Comparison of ENCODE assay signal across 10 cellular contexts in the genomic region with DNA sequence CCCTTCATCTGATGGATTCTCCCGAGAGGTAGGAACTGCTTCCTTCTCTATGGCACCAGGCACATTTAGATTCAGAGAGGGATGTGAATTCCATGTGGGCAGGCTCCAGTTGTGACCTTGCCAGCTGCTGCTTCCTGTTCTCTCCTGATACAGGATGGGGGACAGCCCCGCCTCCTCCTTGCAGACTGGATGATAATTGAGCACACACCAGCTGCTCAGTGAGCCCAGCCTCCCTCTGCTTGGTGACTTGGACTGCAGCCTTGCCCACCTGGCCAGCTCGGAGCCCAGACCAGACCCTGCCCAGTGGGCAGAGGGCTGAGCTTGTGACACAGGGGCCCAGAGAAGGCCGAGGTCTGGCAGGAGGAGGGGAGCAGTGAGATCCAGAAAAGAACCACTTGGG.
A peak's percentile ranks its signal among the peaks of the same experiment; 100 is the strongest.
DNase-seq lines count a peak whose midpoint lies in the region; ATAC-seq and TF ChIP-seq lines count a peak whose summit lies in the region.
"Had no signal": no experiment of that assay in that cellular context is flagged by ENCODE, and none has a peak within 500 bp of the region (broad histone marks: within the 10 kb centered on the region; RNA-seq: fewer than 3 reads in every experiment).

No MANE protein-coding gene starts in this region.

- POLR2A ChIA-PET in PC-9 (lab: Charles Lee; ENCODE audit: unreplicated experiment): no interaction called here

- peaks cover 28% of the 10 kb centered on the region for H3K4me1 Mint-ChIP-seq in chondrocyte (ENCODE audit: low read depth)
- H3K4me1 Mint-ChIP-seq in activated naive CD8-positive, alpha-beta T cell treated with anti-CD3 and anti-CD28 coated beads, Interleukin-2, amount 50 U/mL, for 24 hours: peaks cover 11% of the 10 kb centered on the region

- no peaks in the 10 kb centered on the region for H4K20me1 ChIP-seq in PC-9 (ENCODE audit: insufficient read depth)

- no peaks in the 10 kb centered on the region for H3K4me1 ChIP-seq in PC-9 (replicated peaks; ENCODE audit: insufficient read depth)

- no peak overlapping the region for H3K4me2 ChIP-seq in PC-9

- no peak overlapping the region for H3K4me3 Mint-ChIP-seq in chondrocyte (ENCODE audit: unreplicated experiment)
- H3K4me3 Mint-ChIP-seq in activated naive CD8-positive, alpha-beta T cell treated with anti-CD3 and anti-CD28 coated beads, Interleukin-2, amount 50 U/mL, for 24 hours: no peak overlapping the region
- H3K4me3 Mint-ChIP-seq: central memory CD8-positive, alpha-beta T cell had no signal

- DNase-seq in KBM-7 (peak; percentile 38), NCI-H345 (lab: John Stamatoyannopoulos, UW) (peak; percentile 64), chondrocyte (ENCODE audit: low spot score) (peak; percentile 69), pulmonary artery endothelial cell (ENCODE audit: low read depth, low spot score) (peak; percentile 40), PC-9 (no peak)
- no peak for DNase-seq in activated naive CD8-positive, alpha-beta T cell treated with anti-CD3 and anti-CD28 coated beads, Interleukin-2, amount 50 U/mL, for 24 hours
- no peak for DNase-seq in activated naive CD4-positive, alpha-beta T cell treated with anti-CD3 and anti-CD28 coated beads, Interleukin-2, amount 50 U/mL, for 16 hours
- DNase-seq: testis had no signal

- CTCF ChIA-PET in PC-9 (lab: Charles Lee): no interaction called here

- no peaks in the 10 kb centered on the region for H3K79me2 ChIP-seq in PC-9 (ENCODE audit: low read depth)

- in situ Hi-C loops in KBM-7 (cut with MboI; ENCODE audit: low pct_unique_long_range_greater_than_20kb, low sequenced_read_pairs): no loop called here

- H3K36me3 ChIP-seq in PC-9 (ENCODE audit: low read depth): no peaks in the 10 kb centered on the region
- H3K36me3 ChIP-seq: gastroesophageal sphincter had no signal

- no peak overlapping the region for H3K4me3 ChIP-seq in PC-9
- H3K4me3 ChIP-seq: gastroesophageal sphincter, testis had no signal

- peaks cover 4% of the 10 kb centered on the region for H3K9me3 Mint-ChIP-seq in chondrocyte (ENCODE audit: low read depth)
- no peaks in the 10 kb centered on the region for H3K9me3 Mint-ChIP-seq in activated naive CD8-positive, alpha-beta T cell treated with anti-CD3 and anti-CD28 coated beads, Interleukin-2, amount 50 U/mL, for 24 hours

- intact Hi-C loops in PC-9 (cut with micrococcal nuclease; ENCODE audit: unreplicated experiment): no loop called here

- H3K27ac Mint-ChIP-seq in chondrocyte (ENCODE audit: unreplicated experiment): no peak overlapping the region
- H3K27ac Mint-ChIP-seq in activated naive CD8-positive, alpha-beta T cell treated with anti-CD3 and anti-CD28 coated beads, Interleukin-2, amount 50 U/mL, for 24 hours: no peak overlapping the region

- H3K27me3 Mint-ChIP-seq in chondrocyte (ENCODE audit: low read depth): peaks cover 5% of the 10 kb centered on the region
- no peaks in the 10 kb centered on the region for H3K27me3 Mint-ChIP-seq in activated naive CD8-positive, alpha-beta T cell treated with anti-CD3 and anti-CD28 coated beads, Interleukin-2, amount 50 U/mL, for 24 hours

- no peak overlapping the region for H2AFZ ChIP-seq in PC-9

- no peaks in the 10 kb centered on the region for H3K9me2 ChIP-seq in PC-9 (ENCODE audit: insufficient read depth)

- ATAC-seq in activated naive CD8-positive, alpha-beta T cell treated with anti-CD3 and anti-CD28 coated beads, Interleukin-2, amount 50 U/mL, for 24 hours: no peak
- ATAC-seq: gastroesophageal sphincter had no signal

- no peaks in the 10 kb centered on the region for H3F3A ChIP-seq in PC-9 (ENCODE audit: insufficient read depth, low read depth)

- no peaks in the 10 kb centered on the region for H3K36me3 Mint-ChIP-seq in chondrocyte (ENCODE audit: low read depth)
- no peaks in the 10 kb centered on the region for H3K36me3 Mint-ChIP-seq in activated naive CD8-positive, alpha-beta T cell treated with anti-CD3 and anti-CD28 coated beads, Interleukin-2, amount 50 U/mL, for 24 hours (ENCODE audit: low read depth)

- H3K9me3 ChIP-seq in PC-9 (ENCODE audit: insufficient read depth, low read depth): no peaks in the 10 kb centered on the region; the same call in 1 of the 2 replicates
- H3K9me3 ChIP-seq: testis had no signal

- no peaks in the 10 kb centered on the region for H3K27me3 ChIP-seq in PC-9 (ENCODE audit: insufficient read depth, low read depth)
- H3K27me3 ChIP-seq: gastroesophageal sphincter, testis had no signal

- no TSS peak for BruUV-seq in PC-9 (replicated peaks; lab: Mats Ljungman, UMichigan)

- H3K27ac ChIP-seq in PC-9: no peak overlapping the region
- H3K27ac ChIP-seq: gastroesophageal sphincter, testis had no signal

- TF ChIP-seq CTCF in chondrocyte (IDR thresholded peaks at IDR 0.05) (no peak), PC-9 (conservative IDR thresholded peaks at IDR 0.05) (no peak)

Comparison
In these comparisons a context has a peak if more than half of its experiments do, and no peak if none do; other contexts are left out.
1. DNase-seq: peak in KBM-7 (single experiment), NCI-H345 (single experiment), chondrocyte (single experiment) and pulmonary artery endothelial cell (single experiment); none in activated naive CD8-positive, alpha-beta T cell treated with anti-CD3 and anti-CD28 coated beads, Interleukin-2, amount 50 U/mL, for 24 hours (single experiment), PC-9 (0 of 2) and activated naive CD4-positive, alpha-beta T cell treated with anti-CD3 and anti-CD28 coated beads, Interleukin-2, amount 50 U/mL, for 16 hours (single experiment).